ENCODE assay signal across 18 cellular contexts in the genomic region with DNA sequence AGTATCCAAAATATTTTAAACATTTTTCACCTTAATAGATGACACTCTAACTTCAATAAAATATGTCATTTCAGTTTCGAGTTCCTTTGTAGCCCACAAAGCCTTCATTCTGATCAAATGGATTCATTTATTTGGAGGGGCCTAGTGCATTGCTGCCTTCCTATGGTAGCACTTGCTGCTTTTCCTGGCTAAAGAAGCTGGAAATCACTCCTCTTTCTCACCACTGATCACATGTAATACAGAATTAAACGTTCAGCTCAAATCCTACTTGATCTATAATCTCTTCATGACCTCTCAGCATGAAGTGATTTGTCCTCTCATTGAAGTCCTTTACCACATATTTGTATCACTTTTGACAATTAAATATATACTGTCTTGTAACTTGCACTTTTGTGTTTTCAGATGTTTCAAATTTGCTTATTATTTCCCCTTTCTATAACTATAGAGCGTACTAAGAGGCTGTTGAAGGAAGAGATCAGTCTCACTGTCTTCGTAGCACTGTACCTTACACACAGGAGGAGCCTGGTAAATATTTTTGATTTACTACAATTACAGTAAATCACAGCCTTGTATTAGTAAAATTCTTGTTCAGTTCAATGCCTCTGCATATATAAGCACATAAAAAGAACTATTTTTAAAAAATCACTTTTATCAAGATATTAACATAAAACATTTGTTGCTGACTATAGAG. TPM values are rescaled to one million over a fixed set of nuclear protein-coding genes. Genes with fewer than 3 reads are reported as not detected.
DNase-seq lines count a peak whose midpoint lies in the region; TF ChIP-seq lines count a peak whose summit lies in the region.
"Had no signal": no experiment of that assay in that cellular context is flagged by ENCODE, and none has a peak within 500 bp of the region (broad histone marks: within the 10 kb centered on the region; RNA-seq: fewer than 3 reads in every experiment).

No MANE protein-coding gene starts in this region.

- BruUV-seq in MCF 10A (replicated peaks; lab: Mats Ljungman, UMichigan) = no TSS peak

- H3K36me3 ChIP-seq in breast epithelium = no peaks in the 10 kb centered on the region
- no peaks in the 10 kb centered on the region for H3K36me3 ChIP-seq in esophagus muscularis mucosa
- no peaks in the 10 kb centered on the region for H3K36me3 ChIP-seq in mesenchymal stem cell (ENCODE audit: control insufficient read depth in 1 of 2, insufficient read depth in 2 of 2, low read depth in 1 of 2, low read length in 2 of 2)
- no peaks in the 10 kb centered on the region for H3K36me3 ChIP-seq in thyroid gland
- H3K36me3 ChIP-seq: HAP-1 had no signal

- no peak overlapping the region for H3K23ac ChIP-seq in mesenchymal stem cell (ENCODE audit: low read length in 2 of 2)

- CTCF ChIA-PET in MCF 10A (lab: Yijun Ruan, JAX) = interaction anchor here (1.0 to 1.3 kb wide), 3 partner anchors 13 to 369 kb away, joined by 3 to 5 read pairs (median 4); no protein-coding TSS in a partner anchor

- H2AK5ac ChIP-seq in mesenchymal stem cell (ENCODE audit: low read length, severe bottlenecking) = no peak overlapping the region

- H3K27me3 Mint-ChIP-seq in MCF 10A (ENCODE audit: insufficient read depth, unreplicated experiment) (no peaks in the 10 kb centered on the region), immature natural killer cell (ENCODE audit: low read depth in 3 of 3) (peaks cover under 1 to 16% (median 3%) of the 10 kb centered on the region in 3 donors)

- no peak overlapping the region for H4K8ac ChIP-seq in mesenchymal stem cell (ENCODE audit: low read length)

- H3K4me3 Mint-ChIP-seq in MCF 10A (ENCODE audit: unreplicated experiment) (no peak overlapping the region), immature natural killer cell (no peak overlapping the region)
- H3K4me3 Mint-ChIP-seq: activated CD4-positive, alpha-beta memory T cell treated with anti-CD3 and anti-CD28 coated beads, Interleukin-2, amount 10 ng/mL, durations not matched to agents 7 days and 5 days; activated T-helper 1 cell treated with anti-CD3 and anti-CD28 coated beads, Interleukin-12 subunit alpha, Interleukin-12 subunit beta, Interleukin-2, Interleukin-4 antibody, amounts not matched to agents 30 ng/mL and 10 ng/mL and 1 ng/mL, durations not matched to agents 14 hours and 24 hours and 36 hours had no signal

- no peak overlapping the region for H2BK5ac ChIP-seq in mesenchymal stem cell (ENCODE audit: low read depth, low read length, poor library complexity, severe bottlenecking)

- 62% methylated on average over 4 of the region's 4 CpGs for whole genome bisulfite sequencing in esophagus muscularis mucosa
- WGBS in mesenchymal stem cell = 79% methylated on average over 2 of the region's 4 CpGs
- 57 to 60% methylated on average over 4 of the region's 4 CpGs for WGBS in thyroid gland, 2 donors

- H2BK15ac ChIP-seq in mesenchymal stem cell (ENCODE audit: low read depth, poor library complexity, severe bottlenecking) = no peak overlapping the region

- H3K9me3 Mint-ChIP-seq in MCF 10A (ENCODE audit: unreplicated experiment) (no peaks in the 10 kb centered on the region), immature natural killer cell (peaks cover 0 to 5% (median 3%) of the 10 kb centered on the region in 6 donors)

- H3K4me1 ChIP-seq in breast epithelium = no peaks in the 10 kb centered on the region
- no peaks in the 10 kb centered on the region for H3K4me1 ChIP-seq in esophagus muscularis mucosa
- no peaks in the 10 kb centered on the region for H3K4me1 ChIP-seq in mesenchymal stem cell (ENCODE audit: control insufficient read depth, insufficient read depth, low read depth, low read length)
- peaks cover 0 to 13% of the 10 kb centered on the region in 2 donors for H3K4me1 ChIP-seq in thyroid gland

- no peaks in the 10 kb centered on the region for H3K27me3 ChIP-seq in breast epithelium
- H3K27me3 ChIP-seq in esophagus muscularis mucosa = no peaks in the 10 kb centered on the region
- no peaks in the 10 kb centered on the region for H3K27me3 ChIP-seq in mesenchymal stem cell (ENCODE audit: control insufficient read depth in 1 of 2, insufficient read depth in 1 of 2, low read length in 2 of 2)
- no peaks in the 10 kb centered on the region for H3K27me3 ChIP-seq in thyroid gland

- H3K18ac ChIP-seq in mesenchymal stem cell (ENCODE audit: low read depth in 1 of 2, low read length in 2 of 2) = no peak overlapping the region

- H3K9me3 ChIP-seq in breast epithelium (peaks cover 0 to 10% of the 10 kb centered on the region in 2 donors), esophagus muscularis mucosa (peaks cover 0 to 4% (median 0%) of the 10 kb centered on the region in 4 donors), mesenchymal stem cell (ENCODE audit: control insufficient read depth, low read length) (peaks cover 10% of the 10 kb centered on the region), thyroid gland (no peaks in the 10 kb centered on the region)
- H3K9me3 ChIP-seq: HAP-1 had no signal

- POLR2A ChIA-PET in MCF 10A (lab: Yijun Ruan, JAX) = interaction anchor here (0.6 to 1.0 kb wide), 4 partner anchors 9 to 244 kb away, joined by 3 to 4 read pairs (median 4); no protein-coding TSS in a partner anchor

- no peaks in the 10 kb centered on the region for H3K4me1 Mint-ChIP-seq in MCF 10A (ENCODE audit: insufficient read depth, unreplicated experiment)
- no peaks in the 10 kb centered on the region for H3K4me1 Mint-ChIP-seq in immature natural killer cell
- H3K4me1 Mint-ChIP-seq: activated CD4-positive, alpha-beta memory T cell treated with anti-CD3 and anti-CD28 coated beads, Interleukin-2, amount 10 ng/mL, durations not matched to agents 7 days and 5 days had no signal

- peak overlapping the region; percentile 17 to 51 (median 36) for H3K4me3 ChIP-seq in breast epithelium
- peak overlapping the region; percentile 9 to 40 (median 29) for H3K4me3 ChIP-seq in esophagus muscularis mucosa
- no peak overlapping the region for H3K4me3 ChIP-seq in mesenchymal stem cell (ENCODE audit: insufficient read depth in 1 of 2, low read depth in 1 of 2, low read length in 2 of 2)
- H3K4me3 ChIP-seq in thyroid gland (replicated peaks in 1 of 3) = no peak overlapping the region
- H3K4me3 ChIP-seq: HAP-1 had no signal

- no peak overlapping the region for H3K4ac ChIP-seq in mesenchymal stem cell (ENCODE audit: low read depth in 1 of 2, low read length in 2 of 2)

- TF ChIP-seq CTCF in breast epithelium (IDR thresholded peaks at IDR 0.05) (no peak), MCF 10A (IDR thresholded peaks at IDR 0.05; ENCODE audit: unreplicated experiment) (no peak), esophagus muscularis mucosa (IDR thresholded peaks at IDR 0.05) (no peak), thyroid gland (IDR thresholded peaks at IDR 0.05) (no peak)

- peak overlapping the region; percentile 66 for H3K9ac ChIP-seq in mesenchymal stem cell (ENCODE audit: low read length)

- H3K14ac ChIP-seq in mesenchymal stem cell (ENCODE audit: low read length in 2 of 2) = no peak overlapping the region

- H3K79me1 ChIP-seq in mesenchymal stem cell (replicated peaks; ENCODE audit: low read length, poor library complexity, severe bottlenecking) = no peaks in the 10 kb centered on the region

- intact Hi-C loops in breast epithelium (cut with DNase I; ENCODE audit: low total_unique reads) = no loop called here
- intact Hi-C loops in MCF 10A (cut with micrococcal nuclease) = no loop called here
- intact Hi-C loops in esophagus muscularis mucosa (cut with DNase I) = no loop called here
- intact Hi-C loops in thyroid gland (cut with DNase I) = no loop called here

- no peak overlapping the region for H2BK12ac ChIP-seq in mesenchymal stem cell (ENCODE audit: low read length in 2 of 2)

- H3K27ac ChIP-seq in breast epithelium (peak overlapping the region; percentile 56 to 65), esophagus muscularis mucosa (replicated peaks in 1 of 4) (peak overlapping the region in 2 of 4 donors; percentile 15 to 30), mesenchymal stem cell (ENCODE audit: low read length, poor library complexity, severe bottlenecking) (no peak overlapping the region), thyroid gland (peak overlapping the region; percentile 11 to 28 (median 12))

- H3K36me3 Mint-ChIP-seq in MCF 10A (ENCODE audit: insufficient read depth, unreplicated experiment) = no peaks in the 10 kb centered on the region
- H3K36me3 Mint-ChIP-seq in immature natural killer cell = no peaks in the 10 kb centered on the region

- H2AFZ ChIP-seq in mesenchymal stem cell (ENCODE audit: low read depth, low read length) = no peak overlapping the region

- H3K27ac Mint-ChIP-seq in MCF 10A (ENCODE audit: low read depth, unreplicated experiment) = no peak overlapping the region
- H3K27ac Mint-ChIP-seq in immature natural killer cell = no peak overlapping the region
- H3K27ac Mint-ChIP-seq: activated CD4-positive, alpha-beta memory T cell treated with anti-CD3 and anti-CD28 coated beads, Interleukin-2, amount 10 ng/mL, durations not matched to agents 7 days and 5 days; activated T-helper 1 cell treated with anti-CD3 and anti-CD28 coated beads, Interleukin-12 subunit alpha, Interleukin-12 subunit beta, Interleukin-2, Interleukin-4 antibody, amounts not matched to agents 30 ng/mL and 10 ng/mL and 1 ng/mL, durations not matched to agents 14 hours and 24 hours and 36 hours had no signal

- TF ChIP-seq EP300 in esophagus muscularis mucosa (IDR thresholded peaks at IDR 0.05) = no peak

- TF ChIP-seq POLR2A in breast epithelium (IDR thresholded peaks at IDR 0.05) (no peak), esophagus muscularis mucosa (IDR thresholded peaks at IDR 0.05; ENCODE audit: low read depth) (no peak), thyroid gland (IDR thresholded peaks at IDR 0.05) (no peak)

- DNase-seq in breast epithelium (ENCODE audit: low spot score in 2 of 2) = no peak
- no peak for DNase-seq in MCF 10A (ENCODE audit: unreplicated experiment)
- no peak for DNase-seq in esophagus muscularis mucosa (ENCODE audit: extremely low spot score)
- no peak for DNase-seq in mesenchymal stem cell
- DNase-seq in thyroid gland = no peak
- DNase-seq in NCI-H526 (lab: John Stamatoyannopoulos, UW) = no peak
- DNase-seq in NCI-H1105 treated with DMSO at 0.1 percent for 48 hours (lab: John Stamatoyannopoulos, UW) = no peak
- DNase-seq in immature natural killer cell = no peak
- DNase-seq: activated CD4-positive, alpha-beta memory T cell treated with anti-CD3 and anti-CD28 coated beads, Interleukin-2, amount 10 ng/mL, durations not matched to agents 7 days and 5 days; DMS79; NCI-H1417 treated with DMSO at 0.1 percent for 48 hours; NCI-H446 treated with DMSO at 0.1 percent for 48 hours; occipital lobe; PC-3 had no signal

- no peak overlapping the region for H2BK120ac ChIP-seq in mesenchymal stem cell (ENCODE audit: low read depth, low read length)

- H3K4me2 ChIP-seq in mesenchymal stem cell (ENCODE audit: low read length, poor library complexity, severe bottlenecking) = no peak overlapping the region

- H4K91ac ChIP-seq in mesenchymal stem cell (ENCODE audit: low read length) = no peak overlapping the region

RNA-seq across cellular contexts. Expression of a gene that starts 0.6 kb away (rescaled TPM):
- total RNA-seq in breast epithelium (10 to 100 TPM; 15.8 to 56.5 (median 32.1) TPM), MCF 10A (2022) (0.16 TPM in 1 of 2 replicates, not detected in the other), esophagus muscularis mucosa (10 to 100 TPM in 1 of 4 donors, 1 to 10 TPM in 3; 8.7 to 10.6 (median 9.9) TPM), thyroid gland (10 to 100 TPM; 21.2 to 58.5 (median 28.3) TPM)
- polyA plus RNA-seq in mesenchymal stem cell (2013, experiment 1 of 2) = 5.7 TPM
- polyA plus RNA-seq in mesenchymal stem cell (2013, experiment 2 of 2) = 6.2 TPM
- polyA plus RNA-seq in immature natural killer cell = not detected
- total RNA-seq: A172, PC-3 had no signal

RNA-seq across cellular contexts. Expression of a gene that starts 14.3 kb away (rescaled TPM):
- total RNA-seq in breast epithelium (1 to 10 TPM; 6.1 to 7.9 (median 7.9) TPM), MCF 10A (2022) (21.2 and 28.7 TPM in 2 replicates), esophagus muscularis mucosa (1 to 10 TPM; 6.2 to 9.1 (median 7.7) TPM), thyroid gland (1 to 10 TPM; 1.8 to 7.8 (median 5.1) TPM)
- polyA plus RNA-seq in mesenchymal stem cell (2013, experiment 1 of 2) = 36.6 TPM
- polyA plus RNA-seq in mesenchymal stem cell (2013, experiment 2 of 2) = 40.2 TPM
- polyA plus RNA-seq in immature natural killer cell = 10 to 100 TPM in 2 of 3 donors, 1 to 10 TPM in 1; 5.2 to 17.6 (median 10.8) TPM

RNA-seq across cellular contexts. Expression of a gene that starts 26.5 kb away (rescaled TPM):
- total RNA-seq in breast epithelium (under 1 TPM in 2 of 3 donors, not detected in 1; 0.66 to 0.73 TPM), MCF 10A (2022) (not detected in 2 replicates), esophagus muscularis mucosa (not detected), thyroid gland (1 to 10 TPM in 1 of 4 donors, under 1 TPM in 1, not detected in 2; 0.22 to 1.6 TPM)
- polyA plus RNA-seq in mesenchymal stem cell (2013, experiment 1 of 2) = 0.03 TPM
- 0.03 TPM for polyA plus RNA-seq in mesenchymal stem cell (2013, experiment 2 of 2)
- under 1 TPM in 1 of 3 donors, not detected in 2; 0.16 TPM for polyA plus RNA-seq in immature natural killer cell
- total RNA-seq: dermis microvascular lymphatic vessel endothelial cell, occipital lobe had no signal

RNA-seq across cellular contexts. Expression of a gene that starts 46.7 kb away (rescaled TPM):
- total RNA-seq in breast epithelium = under 1 TPM; 0.16 to 0.66 (median 0.59) TPM
- total RNA-seq in MCF 10A (2022) = 0.22 and 0.35 TPM in 2 replicates
- total RNA-seq in esophagus muscularis mucosa = under 1 TPM; under 0.01 to 0.39 (median 0.14) TPM
- 0.03 TPM for polyA plus RNA-seq in mesenchymal stem cell (2013, experiment 1 of 2)
- 0.03 TPM for polyA plus RNA-seq in mesenchymal stem cell (2013, experiment 2 of 2)
- under 1 TPM; 0.27 to 0.63 (median 0.39) TPM for total RNA-seq in thyroid gland
- not detected for polyA plus RNA-seq in immature natural killer cell
- total RNA-seq: A172; activated T-helper 1 cell treated with anti-CD3 and anti-CD28 coated beads, Interleukin-12 subunit alpha, Interleukin-12 subunit beta, Interleukin-2, Interleukin-4 antibody, amounts not matched to agents 30 ng/mL and 10 ng/mL and 1 ng/mL, durations not matched to agents 14 hours and 24 hours and 36 hours had no signal

Comparison
In these comparisons a context has a peak if more than half of its experiments do, and no peak if none do; other contexts are left out.
1. H3K4me3 ChIP-seq: peak in breast epithelium (3 of 3) and esophagus muscularis mucosa (4 of 4); none in mesenchymal stem cell (0 of 2) and thyroid gland (0 of 3).